ENCODE assay signal across 16 cellular contexts in the genomic region with DNA sequence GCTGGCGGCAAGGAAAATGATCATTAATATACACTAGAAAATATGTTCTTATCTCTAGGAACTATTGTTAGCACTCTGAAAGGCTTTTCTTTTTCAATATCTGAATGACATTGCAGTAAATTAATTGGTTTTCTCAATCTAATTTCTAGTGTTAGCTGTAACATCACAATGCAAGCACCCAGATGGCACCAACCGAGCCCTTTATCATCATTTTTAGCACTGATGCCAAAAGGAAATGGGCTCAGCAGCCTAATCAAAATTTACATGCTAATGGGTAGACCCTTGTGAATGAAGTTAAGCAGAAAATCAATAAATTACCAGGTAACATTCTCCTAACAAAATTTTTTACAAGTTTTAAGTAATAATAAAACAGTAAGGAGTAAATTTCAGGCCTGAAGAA. TPM values are rescaled to one million over a fixed set of nuclear protein-coding genes. Genes with fewer than 3 reads are reported as not detected.
DNase-seq lines count a peak whose midpoint lies in the region; ATAC-seq and TF ChIP-seq lines count a peak whose summit lies in the region.
"Had no signal": no experiment of that assay in that cellular context is flagged by ENCODE, and none has a peak within 500 bp of the region (broad histone marks: within the 10 kb centered on the region; RNA-seq: fewer than 3 reads in every experiment).

No MANE protein-coding gene starts in this region.

- H3K36me3 ChIP-seq in WERI-Rb-1 (no peaks in the 10 kb centered on the region), upper lobe of left lung (no peaks in the 10 kb centered on the region), spleen (peaks cover 0 to 5% (median 0%) of the 10 kb centered on the region in 6 donors), colonic mucosa (no peaks in the 10 kb centered on the region)

- TF ChIP-seq CTCF in WERI-Rb-1 (IDR thresholded peaks at IDR 0.05; ENCODE audit: low read depth, low read length) (no peak), upper lobe of left lung (IDR thresholded peaks at IDR 0.05) (no peak), spleen (IDR thresholded peaks at IDR 0.05 in 8 of 11, conservative IDR thresholded peaks at IDR 0.05 in 3 of 11) (no peak), colonic mucosa (IDR thresholded peaks at IDR 0.05) (no peak)

- TF ChIP-seq EP300 in upper lobe of left lung (IDR thresholded peaks at IDR 0.05): no peak

- intact Hi-C loops in activated CD4-positive, alpha-beta T cell treated with anti-CD3 and anti-CD28 coated beads, Interleukin-2, amount 10 ng/mL, durations not matched to agents 24 days and 14 days (cut with micrococcal nuclease): no loop called here
- intact Hi-C loops in spleen (cut with DNase I; ENCODE audit: low total_unique reads) (no loop called here), colonic mucosa (cut with DNase I) (no loop called here)

- H3K9me3 ChIP-seq in WERI-Rb-1 (ENCODE audit: severe bottlenecking): no peaks in the 10 kb centered on the region
- H3K9me3 ChIP-seq in upper lobe of left lung: no peaks in the 10 kb centered on the region
- H3K9me3 ChIP-seq in spleen: no peaks in the 10 kb centered on the region
- no peaks in the 10 kb centered on the region for H3K9me3 ChIP-seq in colonic mucosa

- peak; percentile 44 for DNase-seq in activated CD4-positive, alpha-beta T cell treated with anti-CD3 and anti-CD28 coated beads, Interleukin-2, amount 10 ng/mL, durations not matched to agents 24 days and 14 days
- no peak for DNase-seq in activated CD4-positive, alpha-beta T cell treated with anti-CD3 and anti-CD28 coated beads, Interleukin-2, amount 10 ng/mL, durations not matched to agents 7 days and 5 days
- DNase-seq in NCI-H2171 treated with DMSO at 0.1 percent for 48 hours (lab: John Stamatoyannopoulos, UW) (peak; percentile 75), WERI-Rb-1 (no peak), upper lobe of left lung (no peak), spleen (no peak), colonic mucosa (no peak)
- DNase-seq: ACHN; Calu3; CD4-positive, alpha-beta T cell; KBM-7; NCI-H187; NCI-H774; SHP77 treated with DMSO at 0.1 percent for 48 hours; T-helper 2 cell had no signal

- H3K27me3 ChIP-seq in WERI-Rb-1 (ENCODE audit: insufficient read depth, low read depth, severe bottlenecking): no peaks in the 10 kb centered on the region
- H3K27me3 ChIP-seq in upper lobe of left lung: no peaks in the 10 kb centered on the region
- H3K27me3 ChIP-seq in spleen (replicated peaks in 1 of 7): no peaks in the 10 kb centered on the region
- H3K27me3 ChIP-seq in colonic mucosa: no peaks in the 10 kb centered on the region

- no peak overlapping the region for H3K4me3 Mint-ChIP-seq in activated CD4-positive, alpha-beta T cell treated with anti-CD3 and anti-CD28 coated beads, Interleukin-2, amount 10 ng/mL, durations not matched to agents 24 days and 14 days
- no peak overlapping the region for H3K4me3 Mint-ChIP-seq in activated CD4-positive, alpha-beta T cell treated with anti-CD3 and anti-CD28 coated beads, Interleukin-2, amount 10 ng/mL, durations not matched to agents 7 days and 5 days
- H3K4me3 Mint-ChIP-seq: CD4-positive, alpha-beta T cell; GM23338 had no signal

- 73 to 77% methylated on average over 2 of the region's 2 CpGs for WGBS in upper lobe of left lung, 2 donors
- 86 to 92% (median 91%) methylated on average over 2 of the region's 2 CpGs for WGBS in spleen, 5 donors

- H3K9me3 Mint-ChIP-seq in activated CD4-positive, alpha-beta T cell treated with anti-CD3 and anti-CD28 coated beads, Interleukin-2, amount 10 ng/mL, durations not matched to agents 24 days and 14 days: peaks cover 15% of the 10 kb centered on the region
- peaks cover 7% of the 10 kb centered on the region for H3K9me3 Mint-ChIP-seq in activated CD4-positive, alpha-beta T cell treated with anti-CD3 and anti-CD28 coated beads, Interleukin-2, amount 10 ng/mL, durations not matched to agents 7 days and 5 days
- H3K9me3 Mint-ChIP-seq: GM23338 had no signal

- POLR2A ChIA-PET in activated CD4-positive, alpha-beta T cell treated with anti-CD3 and anti-CD28 coated beads, Interleukin-2, amount 10 ng/mL, durations not matched to agents 7 days and 5 days (lab: Charles Lee): no interaction called here

- peaks cover 26% of the 10 kb centered on the region for H3K36me3 Mint-ChIP-seq in activated CD4-positive, alpha-beta T cell treated with anti-CD3 and anti-CD28 coated beads, Interleukin-2, amount 10 ng/mL, durations not matched to agents 24 days and 14 days (ENCODE audit: low read depth)
- peaks cover 31% of the 10 kb centered on the region for H3K36me3 Mint-ChIP-seq in activated CD4-positive, alpha-beta T cell treated with anti-CD3 and anti-CD28 coated beads, Interleukin-2, amount 10 ng/mL, durations not matched to agents 7 days and 5 days (ENCODE audit: low read depth)

- H3K27me3 Mint-ChIP-seq in activated CD4-positive, alpha-beta T cell treated with anti-CD3 and anti-CD28 coated beads, Interleukin-2, amount 10 ng/mL, durations not matched to agents 24 days and 14 days: no peaks in the 10 kb centered on the region
- H3K27me3 Mint-ChIP-seq in activated CD4-positive, alpha-beta T cell treated with anti-CD3 and anti-CD28 coated beads, Interleukin-2, amount 10 ng/mL, durations not matched to agents 7 days and 5 days: no peaks in the 10 kb centered on the region
- H3K27me3 Mint-ChIP-seq: CD4-positive, alpha-beta T cell had no signal

- H3K4me3 ChIP-seq in WERI-Rb-1 (ENCODE audit: low read depth, low read length): no peak overlapping the region
- H3K4me3 ChIP-seq in upper lobe of left lung: no peak overlapping the region
- H3K4me3 ChIP-seq in spleen: no peak overlapping the region
- no peak overlapping the region for H3K4me3 ChIP-seq in colonic mucosa
- H3K4me3 ChIP-seq: GM23338 had no signal

- CTCF ChIA-PET in activated CD4-positive, alpha-beta T cell treated with anti-CD3 and anti-CD28 coated beads, Interleukin-2, amount 10 ng/mL, durations not matched to agents 7 days and 5 days (lab: Charles Lee): interaction anchor here (1.1 to 1.4 kb wide), 2 partner anchors 10 to 23 kb away, joined by 3 to 6 read pairs; no protein-coding TSS in a partner anchor

- H3K4me1 ChIP-seq in upper lobe of left lung (no peaks in the 10 kb centered on the region), spleen (peaks cover 0 to 17% (median 0%) of the 10 kb centered on the region in 6 donors), colonic mucosa (no peaks in the 10 kb centered on the region)

- H3K9ac ChIP-seq in colonic mucosa (ENCODE audit: low read depth in 2 of 2, low read length in 2 of 2): no peak overlapping the region

- no peak overlapping the region for H3K27ac Mint-ChIP-seq in activated CD4-positive, alpha-beta T cell treated with anti-CD3 and anti-CD28 coated beads, Interleukin-2, amount 10 ng/mL, durations not matched to agents 24 days and 14 days
- H3K27ac Mint-ChIP-seq in activated CD4-positive, alpha-beta T cell treated with anti-CD3 and anti-CD28 coated beads, Interleukin-2, amount 10 ng/mL, durations not matched to agents 7 days and 5 days: no peak overlapping the region
- H3K27ac Mint-ChIP-seq: CD4-positive, alpha-beta T cell; GM23338 had no signal

- peak overlapping the region; percentile 28; the same call in 1 of the 2 replicates for H3K27ac ChIP-seq in WERI-Rb-1
- no peak overlapping the region for H3K27ac ChIP-seq in upper lobe of left lung
- no peak overlapping the region for H3K27ac ChIP-seq in spleen
- no peak overlapping the region for H3K27ac ChIP-seq in colonic mucosa

- TF ChIP-seq POLR2A in upper lobe of left lung (IDR thresholded peaks at IDR 0.05): no peak
- TF ChIP-seq POLR2A in spleen (IDR thresholded peaks at IDR 0.05): no peak

- no peak for ATAC-seq in upper lobe of left lung (ENCODE audit: low FRiP score in 2 of 2)
- ATAC-seq: GM23338 had no signal

- peaks cover 12% of the 10 kb centered on the region for H3K4me1 Mint-ChIP-seq in activated CD4-positive, alpha-beta T cell treated with anti-CD3 and anti-CD28 coated beads, Interleukin-2, amount 10 ng/mL, durations not matched to agents 24 days and 14 days
- H3K4me1 Mint-ChIP-seq in activated CD4-positive, alpha-beta T cell treated with anti-CD3 and anti-CD28 coated beads, Interleukin-2, amount 10 ng/mL, durations not matched to agents 7 days and 5 days: peaks cover 8% of the 10 kb centered on the region

RNA-seq across cellular contexts. Expression of a gene that starts 53.5 kb away (rescaled TPM):
- 22.6 and 27.1 TPM in 2 replicates for total RNA-seq in activated CD4-positive, alpha-beta T cell treated with anti-CD3 and anti-CD28 coated beads, Interleukin-2, amount 10 ng/mL, durations not matched to agents 24 days and 14 days
- total RNA-seq in activated CD4-positive, alpha-beta T cell treated with anti-CD3 and anti-CD28 coated beads, Interleukin-2, amount 10 ng/mL, durations not matched to agents 7 days and 5 days: 10 to 100 TPM; 39.0 to 42.0 TPM
- total RNA-seq in upper lobe of left lung (10 to 100 TPM in 4 of 6 donors, 1 to 10 TPM in 2; 4.2 to 15.5 (median 10.5) TPM), spleen (10 to 100 TPM in 1 of 7 donors, 1 to 10 TPM in 6; 3.9 to 10.1 (median 5.9) TPM), colonic mucosa (10 to 100 TPM; 10.1 to 16.9 TPM)
- polyA plus RNA-seq in spleen: under 1 TPM; 0.38 to 0.80 (median 0.52) TPM

Comparison
In these comparisons a context has a peak if more than half of its experiments do, and no peak if none do; other contexts are left out.
1. DNase-seq: peak in activated CD4-positive, alpha-beta T cell treated with anti-CD3 and anti-CD28 coated beads, Interleukin-2, amount 10 ng/mL, durations not matched to agents 24 days and 14 days (single experiment) and NCI-H2171 treated with DMSO at 0.1 percent for 48 hours (single experiment); none in activated CD4-positive, alpha-beta T cell treated with anti-CD3 and anti-CD28 coated beads, Interleukin-2, amount 10 ng/mL, durations not matched to agents 7 days and 5 days (single experiment), WERI-Rb-1 (single experiment), upper lobe of left lung (0 of 2), spleen (single experiment) and colonic mucosa (single experiment).